In genomic region chr15:65580287-65580686, GRCh38 we compare ENCODE assay signal across 13 cellular contexts. TPM values are rescaled to one million over a fixed set of nuclear protein-coding genes. Genes with fewer than 3 reads are reported as not detected.
DNase-seq lines count a peak whose midpoint lies in the region; TF ChIP-seq lines count a peak whose summit lies in the region.
"Had no signal": no experiment of that assay in that cellular context is flagged by ENCODE, and none has a peak within 500 bp of the region (broad histone marks: within the 10 kb centered on the region; RNA-seq: fewer than 3 reads in every experiment).

No MANE protein-coding gene starts in this region.

- H3K27me3 ChIP-seq in SJSA1 (replicated peaks) (no peaks in the 10 kb centered on the region), smooth muscle cell (ENCODE audit: low read depth) (no peaks in the 10 kb centered on the region), ovary (no peaks in the 10 kb centered on the region)
- H3K27me3 ChIP-seq: SJCRH30 had no signal

- no peaks in the 10 kb centered on the region for H3K27me3 Mint-ChIP-seq in activated CD4-positive, alpha-beta T cell treated with anti-CD3 and anti-CD28 coated beads, Interleukin-2, amount 10 ng/mL, durations not matched to agents 24 days and 14 days
- H3K27me3 Mint-ChIP-seq: B cell had no signal

- H3K36me3 ChIP-seq in SJSA1, result peaks cover 76% of the 10 kb centered on the region
- peaks cover 16% of the 10 kb centered on the region for H3K36me3 ChIP-seq in smooth muscle cell (ENCODE audit: low read depth)
- no peaks in the 10 kb centered on the region for H3K36me3 ChIP-seq in ovary

- DNase-seq in activated CD4-positive, alpha-beta T cell treated with anti-CD3 and anti-CD28 coated beads, Interleukin-2, amount 10 ng/mL, durations not matched to agents 24 days and 14 days, result no peak
- DNase-seq in activated CD4-positive, alpha-beta T cell treated with anti-CD3 and anti-CD28 coated beads, Interleukin-2, amount 50 U/mL, for 48 hours, result no peak
- DNase-seq in SJSA1 (ENCODE audit: low read depth in 1 of 2, low spot score in 2 of 2) (peak in 1 of 2 experiments; percentile 35), fibroblast of mammary gland (ENCODE audit: low read depth) (peak; percentile 83), smooth muscle cell (lab: John Stamatoyannopoulos, UW; ENCODE audit: unreplicated experiment) (no peak), ureter (ENCODE audit: low spot score) (no peak), ovary (no peak), DMS114 treated with DMSO at 0.1 percent for 48 hours (lab: John Stamatoyannopoulos, UW; ENCODE audit: unreplicated experiment) (no peak)
- DNase-seq: effector CD4-positive, alpha-beta T cell; left colon; NCI-H1417 treated with DMSO at 0.1 percent for 48 hours; SJCRH30 had no signal

- no peak for TF ChIP-seq POLR2A in ovary (IDR thresholded peaks at IDR 0.05)

- no peaks in the 10 kb centered on the region for H3K79me2 ChIP-seq in smooth muscle cell (ENCODE audit: low read depth)

- H2AFZ ChIP-seq in smooth muscle cell (ENCODE audit: low read depth), result no peak overlapping the region

- H4K20me1 ChIP-seq in smooth muscle cell (ENCODE audit: low read depth), result no peaks in the 10 kb centered on the region

- H3K27ac ChIP-seq in SJSA1, result peak overlapping the region; percentile 32
- H3K27ac ChIP-seq in smooth muscle cell (ENCODE audit: low read depth), result peak overlapping the region; percentile 88
- H3K27ac ChIP-seq in ovary, result no peak overlapping the region
- H3K27ac ChIP-seq: SJCRH30 had no signal

- TF ChIP-seq EP300 in ovary (IDR thresholded peaks at IDR 0.05), result no peak

- H3K4me3 ChIP-seq in SJSA1 (no peak overlapping the region), fibroblast of mammary gland (ENCODE audit: control insufficient read depth, low read depth, low read length) (no peak overlapping the region), smooth muscle cell (no peak overlapping the region), ovary (no peak overlapping the region)
- H3K4me3 ChIP-seq: SJCRH30 had no signal

- intact Hi-C loops in activated CD4-positive, alpha-beta T cell treated with anti-CD3 and anti-CD28 coated beads, Interleukin-2, amount 10 ng/mL, durations not matched to agents 24 days and 14 days (cut with micrococcal nuclease), result no loop called here
- intact Hi-C loops in ovary (cut with DNase I), result no loop called here

- H3K9me3 ChIP-seq in SJSA1 (replicated peaks) (no peaks in the 10 kb centered on the region), smooth muscle cell (replicated peaks; ENCODE audit: low read depth) (no peaks in the 10 kb centered on the region), ovary (no peaks in the 10 kb centered on the region)
- H3K9me3 ChIP-seq: SJCRH30 had no signal

- peak overlapping the region; percentile 35 for H3K27ac Mint-ChIP-seq in activated CD4-positive, alpha-beta T cell treated with anti-CD3 and anti-CD28 coated beads, Interleukin-2, amount 10 ng/mL, durations not matched to agents 24 days and 14 days
- H3K27ac Mint-ChIP-seq: B cell had no signal

- H3K36me3 Mint-ChIP-seq in activated CD4-positive, alpha-beta T cell treated with anti-CD3 and anti-CD28 coated beads, Interleukin-2, amount 10 ng/mL, durations not matched to agents 24 days and 14 days (ENCODE audit: low read depth), result peaks cover 66% of the 10 kb centered on the region

- peak overlapping the region; percentile 35 for H3K9ac ChIP-seq in smooth muscle cell (ENCODE audit: low read depth)

- H3K4me3 Mint-ChIP-seq in activated CD4-positive, alpha-beta T cell treated with anti-CD3 and anti-CD28 coated beads, Interleukin-2, amount 10 ng/mL, durations not matched to agents 24 days and 14 days, result no peak overlapping the region
- H3K4me3 Mint-ChIP-seq: B cell had no signal

- H3K9me3 Mint-ChIP-seq in activated CD4-positive, alpha-beta T cell treated with anti-CD3 and anti-CD28 coated beads, Interleukin-2, amount 10 ng/mL, durations not matched to agents 24 days and 14 days, result no peaks in the 10 kb centered on the region

- no peak for TF ChIP-seq CTCF in fibroblast of mammary gland (conservative IDR thresholded peaks at IDR 0.05; ENCODE audit: control insufficient read depth, insufficient read depth, low read depth, low read length)
- no peak for TF ChIP-seq CTCF in smooth muscle cell (IDR thresholded peaks at IDR 0.05; ENCODE audit: borderline replicate concordance, insufficient read depth, poor library complexity, severe bottlenecking)
- TF ChIP-seq CTCF in ovary (IDR thresholded peaks at IDR 0.05), result no peak

- no peak overlapping the region for H3K4me2 ChIP-seq in smooth muscle cell

- peaks cover 25% of the 10 kb centered on the region for H3K4me1 Mint-ChIP-seq in activated CD4-positive, alpha-beta T cell treated with anti-CD3 and anti-CD28 coated beads, Interleukin-2, amount 10 ng/mL, durations not matched to agents 24 days and 14 days

- H3K4me1 ChIP-seq in SJSA1 (replicated peaks) (peaks cover 36% of the 10 kb centered on the region), smooth muscle cell (ENCODE audit: low read depth) (peaks cover 8% of the 10 kb centered on the region), ovary (ENCODE audit: insufficient read depth) (peaks cover 5% of the 10 kb centered on the region)

- peaks cover 8% of the 10 kb centered on the region for H3F3A ChIP-seq in smooth muscle cell (ENCODE audit: low read depth)

RNA-seq across cellular contexts. Expression of gene INTS14, which starts 30.6 kb away (rescaled TPM):
- total RNA-seq in activated CD4-positive, alpha-beta T cell treated with anti-CD3 and anti-CD28 coated beads, Interleukin-2, amount 10 ng/mL, durations not matched to agents 24 days and 14 days, result 46.4 and 49.2 TPM in 2 replicates
- total RNA-seq in SJSA1 (2014; rRNA removed; shearing (Covaris generic)), result 29.4 and 67.3 TPM in 2 replicates
- total RNA-seq in smooth muscle cell (18.3 and 36.6 TPM in 2 replicates), ureter (57.2 TPM), ovary (10 to 100 TPM; 25.5 to 41.7 (median 28.1) TPM)
- polyA plus RNA-seq in smooth muscle cell (21.2 and 22.5 TPM in 2 replicates), ovary (10 to 100 TPM; 25.9 to 38.0 TPM)

RNA-seq across cellular contexts. Expression of gene SLC24A1, which starts 41.5 kb away (rescaled TPM):
- total RNA-seq in activated CD4-positive, alpha-beta T cell treated with anti-CD3 and anti-CD28 coated beads, Interleukin-2, amount 10 ng/mL, durations not matched to agents 24 days and 14 days, result 5.1 and 5.5 TPM in 2 replicates
- 6.0 and 8.2 TPM in 2 replicates for total RNA-seq in SJSA1 (2014; rRNA removed; shearing (Covaris generic))
- total RNA-seq in smooth muscle cell, result 2.8 and 9.0 TPM in 2 replicates
- 1.3 and 3.5 TPM in 2 replicates for polyA plus RNA-seq in smooth muscle cell
- 24.9 TPM for total RNA-seq in ureter
- 10 to 100 TPM in 4 of 7 donors, 1 to 10 TPM in 3; 4.5 to 17.4 (median 11.3) TPM for total RNA-seq in ovary
- polyA plus RNA-seq in ovary, result 10 to 100 TPM in 1 of 2 donors, 1 to 10 TPM in 1; 9.1 to 12.4 TPM

RNA-seq across cellular contexts. Expression of gene HACD3, which starts 50.0 kb away (rescaled TPM):
- 39.4 and 45.1 TPM in 2 replicates for total RNA-seq in activated CD4-positive, alpha-beta T cell treated with anti-CD3 and anti-CD28 coated beads, Interleukin-2, amount 10 ng/mL, durations not matched to agents 24 days and 14 days
- total RNA-seq in SJSA1 (2014; rRNA removed; shearing (Covaris generic)), result 146 and 177 TPM in 2 replicates
- total RNA-seq in smooth muscle cell (105 and 107 TPM in 2 replicates), ureter (107 TPM), ovary (10 to 100 TPM; 51.6 to 70.3 (median 58.0) TPM)
- polyA plus RNA-seq in smooth muscle cell (57.5 and 73.8 TPM in 2 replicates), ovary (10 to 100 TPM; 39.2 to 96.6 TPM)

Comparison
In these comparisons a context has a peak if more than half of its experiments do, and no peak if none do; other contexts are left out.
1. H3K27ac ChIP-seq: peak in SJSA1 (single experiment) and smooth muscle cell (single experiment); none in ovary (0 of 2).